Comparison of ENCODE assay signal across 8 cellular contexts in genomic region chr1:243255791-243256512, GRCh38. TPM values are rescaled to one million over a fixed set of nuclear protein-coding genes. Genes with fewer than 3 reads are reported as not detected.
DNase-seq lines count a peak whose midpoint lies in the region; ATAC-seq, FAIRE-seq and TF ChIP-seq lines count a peak whose summit lies in the region.

Gene SDCCAG8, plus strand, starts transcription at chr1:243256041. Its CDS starts 133 bp downstream, at chr1:243256174.

- no peaks in the 10 kb centered on the region for H3K27me3 ChIP-seq in BE2C

- H3K4me1 ChIP-seq in BE2C: no peaks in the 10 kb centered on the region

- peak; percentile 55 for FAIRE-seq in colon (lab: Jason Lieb, UNC)

- peak; percentile 73 for ATAC-seq in HG03460 (IDR thresholded peaks at IDR 0.05; ENCODE audit: unreplicated experiment)

- H3K9me3 ChIP-seq in BE2C: no peaks in the 10 kb centered on the region

- peak; percentile 98 for DNase-seq in BE2C
- DNase-seq in GM19240 (ENCODE audit: insufficient read length, low spot score): peak; percentile 66
- DNase-seq in NCI-H526 (lab: John Stamatoyannopoulos, UW): peak; percentile 97
- DNase-seq in activated CD4-positive, alpha-beta T cell treated with anti-CD3 and anti-CD28 coated beads for 48 hours: peak; percentile 96
- DNase-seq in kidney tubule cell (ENCODE audit: low spot score): peak; percentile 100
- DNase-seq in stimulated activated CD4-positive, alpha-beta T cell treated with anti-CD3 and anti-CD28 coated beads, Interleukin-1b, Interleukin-23, amount 100 ng/mL, for 24 hours (ENCODE audit: low read depth in 4 of 4, low spot score in 1 of 4): peak; percentile 75 to 88 (median 82)

- peak within 1 kb of the TSS; percentile 97 for H3K4me3 ChIP-seq in BE2C (ENCODE audit: low read depth, low read length)

- H3K36me3 ChIP-seq in BE2C: peaks cover 2% of the 10 kb centered on the region; the same call in 1 of the 2 replicates

- no peak for TF ChIP-seq CTCF in BE2C (IDR thresholded peaks at IDR 0.05; ENCODE audit: low read depth, low read length)

RNA-seq across cellular contexts. Expression of gene SDCCAG8, which starts in this region (rescaled TPM):
- 25.6 TPM for polyA plus RNA-seq in BE2C (2012; ENCODE audit: insufficient read depth, insufficient read length, low read depth)

Comparison
In these comparisons a context has a peak if more than half of its experiments do, and no peak if none do; other contexts are left out.
1. Peak in every context shown above with its lines: DNase-seq, ATAC-seq and H3K4me3 ChIP-seq.